Comparison of ENCODE assay signal across 13 cellular contexts in genomic region chr19:38883286-38883685, GRCh38. TPM values are rescaled to one million over a fixed set of nuclear protein-coding genes. Genes with fewer than 3 reads are reported as not detected.
"Had no signal": no experiment of that assay in that cellular context is flagged by ENCODE, and none has a peak within 500 bp of the region (broad histone marks: within the 10 kb centered on the region; RNA-seq: fewer than 3 reads in every experiment).

No MANE protein-coding gene starts in this region.

- H3K27ac ChIP-seq: gastrocnemius medialis, heart left ventricle, lower lobe of right lung, suprapubic skin had no signal

- H3K4me1 Mint-ChIP-seq: endodermal cell had no signal

- H3K4me3 ChIP-seq: gastrocnemius medialis, heart left ventricle, lower lobe of right lung, suprapubic skin had no signal

- H3K27ac Mint-ChIP-seq: activated CD4-positive, alpha-beta memory T cell treated with anti-CD3 and anti-CD28 coated beads, Interleukin-2, amount 10 ng/mL, durations not matched to agents 7 days and 5 days; activated naive CD4-positive, alpha-beta T cell treated with anti-CD3 and anti-CD28 coated beads, Interleukin-2, amount 10 ng/mL, durations not matched to agents 7 days and 5 days; endodermal cell; type B pancreatic cell had no signal

- DNase-seq: activated CD4-positive, alpha-beta memory T cell treated with anti-CD3 and anti-CD28 coated beads, Interleukin-2, amount 10 ng/mL, durations not matched to agents 7 days and 5 days; activated naive CD4-positive, alpha-beta T cell treated with anti-CD3 and anti-CD28 coated beads, Interleukin-2, amount 10 ng/mL, durations not matched to agents 7 days and 5 days; gastrocnemius medialis; left colon; lower lobe of right lung; midbrain; stimulated activated naive CD4-positive, alpha-beta T cell treated with Interleukin-2 at 50 U/mL for 16 hours; T-helper 1 cell had no signal

- H3K9me3 Mint-ChIP-seq: activated CD4-positive, alpha-beta memory T cell treated with anti-CD3 and anti-CD28 coated beads, Interleukin-2, amount 10 ng/mL, durations not matched to agents 7 days and 5 days; activated naive CD4-positive, alpha-beta T cell treated with anti-CD3 and anti-CD28 coated beads, Interleukin-2, amount 10 ng/mL, durations not matched to agents 7 days and 5 days; endodermal cell; type B pancreatic cell had no signal

- H3K4me1 ChIP-seq: suprapubic skin had no signal

- H3K9me3 ChIP-seq: gastrocnemius medialis, heart left ventricle, lower lobe of right lung, suprapubic skin had no signal

- ATAC-seq: gastrocnemius medialis, heart left ventricle, left colon, lower lobe of right lung had no signal

- H3K36me3 Mint-ChIP-seq: type B pancreatic cell had no signal

- H3K4me3 Mint-ChIP-seq: activated CD4-positive, alpha-beta memory T cell treated with anti-CD3 and anti-CD28 coated beads, Interleukin-2, amount 10 ng/mL, durations not matched to agents 7 days and 5 days; activated naive CD4-positive, alpha-beta T cell treated with anti-CD3 and anti-CD28 coated beads, Interleukin-2, amount 10 ng/mL, durations not matched to agents 7 days and 5 days; endodermal cell; type B pancreatic cell had no signal

- H3K27me3 Mint-ChIP-seq: activated CD4-positive, alpha-beta memory T cell treated with anti-CD3 and anti-CD28 coated beads, Interleukin-2, amount 10 ng/mL, durations not matched to agents 7 days and 5 days; activated naive CD4-positive, alpha-beta T cell treated with anti-CD3 and anti-CD28 coated beads, Interleukin-2, amount 10 ng/mL, durations not matched to agents 7 days and 5 days; type B pancreatic cell had no signal

- H3K27me3 ChIP-seq: gastrocnemius medialis, heart left ventricle, suprapubic skin had no signal

RNA-seq across cellular contexts. Expression of gene CCER2, which starts 28.7 kb away (rescaled TPM):
- total RNA-seq: dermis microvascular lymphatic vessel endothelial cell, lower lobe of right lung had no signal
